ENCODE assay signal across 9 cellular contexts in genomic region chr5:16713386-16713928, GRCh38.
A peak's percentile ranks its signal among the peaks of the same experiment; 100 is the strongest.
DNase-seq lines count a peak whose midpoint lies in the region; ATAC-seq, FAIRE-seq and TF ChIP-seq lines count a peak whose summit lies in the region.
"Had no signal": no experiment of that assay in that cellular context is flagged by ENCODE, and none has a peak within 500 bp of the region (broad histone marks: within the 10 kb centered on the region; RNA-seq: fewer than 3 reads in every experiment).

No MANE protein-coding gene starts in this region.

- no peak for ATAC-seq in HG03354 (IDR thresholded peaks at IDR 0.05; ENCODE audit: poor library complexity, severe bottlenecking, unreplicated experiment)
- ATAC-seq: T-helper 17 cell had no signal

- peak overlapping the region in 1 of 2 donors; percentile 40 for H3K27ac ChIP-seq in coronary artery
- H3K27ac ChIP-seq: colonic mucosa had no signal

- peak; percentile 75 for DNase-seq in NCI-H2081 treated with DMSO at 0.1 percent for 48 hours (lab: John Stamatoyannopoulos, UW)
- DNase-seq in coronary artery (ENCODE audit: low spot score), result no peak
- peak; percentile 30 for DNase-seq in iris pigment epithelial cell (ENCODE audit: low read depth)
- peak; percentile 83 for DNase-seq in superior temporal gyrus (ENCODE audit: extremely low spot score)
- no peak for DNase-seq in NCI-H510A (lab: John Stamatoyannopoulos, UW)
- no peak for DNase-seq in GM12892 (ENCODE audit: insufficient read length)
- DNase-seq: colonic mucosa, T-helper 17 cell had no signal

- TF ChIP-seq CTCF in coronary artery (IDR thresholded peaks at IDR 0.05), result no peak

- H3K4me3 ChIP-seq in coronary artery, result peak overlapping the region; percentile 64
- H3K4me3 ChIP-seq: colonic mucosa had no signal

- no peak for FAIRE-seq in GM12892 (lab: Jason Lieb, UNC)

- TF ChIP-seq POLR2A in GM12892 (IDR thresholded peaks at IDR 0.05; ENCODE audit: low read depth, low read length), result no peak

Comparison
In these comparisons a context has a peak if more than half of its experiments do, and no peak if none do; other contexts are left out.
1. DNase-seq: peak in NCI-H2081 treated with DMSO at 0.1 percent for 48 hours (single experiment), iris pigment epithelial cell (single experiment) and superior temporal gyrus (single experiment); none in coronary artery (single experiment), NCI-H510A (single experiment) and GM12892 (single experiment).